In the genomic region with DNA sequence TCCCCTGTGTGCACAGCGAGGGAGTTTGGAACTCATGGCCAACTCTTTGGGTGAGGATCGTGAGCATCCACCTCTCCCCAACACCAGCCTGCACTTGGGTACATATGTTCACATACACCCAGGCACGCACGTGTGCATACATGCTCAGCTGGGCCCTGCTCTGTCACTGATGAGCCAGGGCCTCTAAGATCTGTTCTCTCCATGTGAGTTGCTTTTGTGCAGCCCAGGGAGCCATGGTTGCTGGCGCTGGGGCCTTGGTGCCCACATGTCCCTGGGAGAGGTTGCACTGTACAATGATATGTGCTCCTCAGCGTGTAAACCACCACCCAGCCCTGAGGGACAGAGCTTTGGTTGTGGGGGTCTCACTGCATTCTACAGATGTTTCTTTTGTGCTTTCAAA, we compare ENCODE assay signal across 19 cellular contexts.
"Had no signal": no experiment of that assay in that cellular context is flagged by ENCODE, and none has a peak within 500 bp of the region (broad histone marks: within the 10 kb centered on the region; RNA-seq: fewer than 3 reads in every experiment).

No MANE protein-coding gene starts in this region.

- H3K27me3 Mint-ChIP-seq: activated T-cell treated with anti-CD3 and anti-CD28 coated beads, Interleukin-2, amount 50 U/mL, for 24 hours; brain had no signal

- H3K4me1 Mint-ChIP-seq: activated naive CD4-positive, alpha-beta T cell treated with anti-CD3 and anti-CD28 coated beads, Interleukin-2, amount 10 ng/mL, durations not matched to agents 7 days and 5 days; activated naive CD8-positive, alpha-beta T cell treated with anti-CD3 and anti-CD28 coated beads, Interleukin-2, amount 50 U/mL, for 24 hours; central memory CD8-positive, alpha-beta T cell; immature natural killer cell; stimulated activated effector memory CD8-positive, alpha-beta T cell treated with anti-CD3 and anti-CD28 coated beads, Interleukin-12 subunit alpha, Interleukin-12 subunit beta, amount 100 ng/mL, for 72 hours had no signal

- H3K9me3 ChIP-seq: colonic mucosa, tibial nerve had no signal

- H3K4me1 ChIP-seq: colonic mucosa had no signal

- H3K36me3 Mint-ChIP-seq: activated naive CD4-positive, alpha-beta T cell treated with anti-CD3 and anti-CD28 coated beads, Interleukin-2, amount 10 ng/mL, durations not matched to agents 7 days and 5 days; brain; immature natural killer cell; stimulated activated effector memory CD8-positive, alpha-beta T cell treated with anti-CD3 and anti-CD28 coated beads, Interleukin-12 subunit alpha, Interleukin-12 subunit beta, amount 100 ng/mL, for 72 hours had no signal

- H3K27ac Mint-ChIP-seq: activated naive CD4-positive, alpha-beta T cell treated with anti-CD3 and anti-CD28 coated beads, Interleukin-2, amount 10 ng/mL, durations not matched to agents 7 days and 5 days; activated naive CD8-positive, alpha-beta T cell treated with anti-CD3 and anti-CD28 coated beads, Interleukin-2, amount 50 U/mL, for 24 hours; activated T-cell treated with anti-CD3 and anti-CD28 coated beads, Interleukin-2, amount 50 U/mL, for 24 hours; activated T-helper 2 cell treated with anti-CD3 and anti-CD28 coated beads, Interferon-gamma antibody, Interleukin-2, Interleukin-4, amounts not matched to agents 10 μg/mL and 5 μg/mL and 100 μg/mL, durations not matched to agents 14 hours and 24 hours and 36 hours; immature natural killer cell; nephron; stimulated activated effector memory CD8-positive, alpha-beta T cell treated with anti-CD3 and anti-CD28 coated beads, Interleukin-12 subunit alpha, Interleukin-12 subunit beta, amount 100 ng/mL, for 72 hours had no signal

- H3K4me3 ChIP-seq: colonic mucosa, skin epidermis, tibial nerve had no signal

- ATAC-seq: activated naive CD8-positive, alpha-beta T cell treated with anti-CD3 and anti-CD28 coated beads, Interleukin-2, amount 50 U/mL, for 24 hours; right cardiac atrium had no signal

- H3K36me3 ChIP-seq: colonic mucosa had no signal

- H3K9me3 Mint-ChIP-seq: activated naive CD4-positive, alpha-beta T cell treated with anti-CD3 and anti-CD28 coated beads, Interleukin-2, amount 10 ng/mL, durations not matched to agents 7 days and 5 days; activated naive CD8-positive, alpha-beta T cell treated with anti-CD3 and anti-CD28 coated beads, Interleukin-2, amount 50 U/mL, for 24 hours; activated T-cell treated with anti-CD3 and anti-CD28 coated beads, Interleukin-2, amount 50 U/mL, for 24 hours; activated T-helper 2 cell treated with anti-CD3 and anti-CD28 coated beads, Interferon-gamma antibody, Interleukin-2, Interleukin-4, amounts not matched to agents 10 μg/mL and 5 μg/mL and 100 μg/mL, durations not matched to agents 14 hours and 24 hours and 36 hours; central memory CD8-positive, alpha-beta T cell; immature natural killer cell; nephron had no signal

- DNase-seq: activated CD4-positive, alpha-beta T cell treated with anti-CD3 and anti-CD28 coated beads, Interleukin-2, amount 50 U/mL, for 48 hours; activated naive CD4-positive, alpha-beta T cell treated with anti-CD3 and anti-CD28 coated beads, Interleukin-2, amount 10 ng/mL, durations not matched to agents 7 days and 5 days; activated naive CD8-positive, alpha-beta T cell treated with anti-CD3 and anti-CD28 coated beads, Interleukin-2, amount 50 U/mL, for 24 hours; activated T-cell treated with anti-CD3 and anti-CD28 coated beads, Interleukin-2, amount 50 U/mL, for 24 hours; anterior cingulate cortex; colonic mucosa; immature natural killer cell; occipital lobe; right cardiac atrium; stimulated activated CD4-positive, alpha-beta T cell treated with anti-CD3 and anti-CD28 coated beads, Interleukin-15, amount 100 ng/mL, for 24 hours; stimulated activated CD4-positive, alpha-beta T cell treated with anti-CD3 and anti-CD28 coated beads, Interleukin-4, amount 100 ng/mL, for 1 hour; SW 1271 had no signal

- H3K27me3 ChIP-seq: colonic mucosa, tibial nerve had no signal

- H3K4me3 Mint-ChIP-seq: activated naive CD4-positive, alpha-beta T cell treated with anti-CD3 and anti-CD28 coated beads, Interleukin-2, amount 10 ng/mL, durations not matched to agents 7 days and 5 days; activated naive CD8-positive, alpha-beta T cell treated with anti-CD3 and anti-CD28 coated beads, Interleukin-2, amount 50 U/mL, for 24 hours; activated T-cell treated with anti-CD3 and anti-CD28 coated beads, Interleukin-2, amount 50 U/mL, for 24 hours; brain; central memory CD8-positive, alpha-beta T cell; immature natural killer cell; nephron; stimulated activated effector memory CD8-positive, alpha-beta T cell treated with anti-CD3 and anti-CD28 coated beads, Interleukin-12 subunit alpha, Interleukin-12 subunit beta, amount 100 ng/mL, for 72 hours had no signal

- H3K27ac ChIP-seq: colonic mucosa, skin epidermis had no signal
